Comparison of ENCODE assay signal across 1 cellular context in genomic region chr3:172138792-172139507, GRCh38.
TF ChIP-seq lines count a peak whose summit lies in the region.

No MANE protein-coding gene starts in this region.

TF ChIP-seq in GM12878, 131 proteins besides CTCF, POLR2A, EP300 and RAD21 (continued from another document):
- TF ChIP-seq CEBPZ (IDR thresholded peaks at IDR 0.05; ENCODE audit: low read depth, low read length) = no peak
